ENCODE assay signal across 1 cellular context in genomic region chr3:48587686-48588085, GRCh38.
TF ChIP-seq lines count a peak whose summit lies in the region.

No MANE protein-coding gene starts in this region.

TF ChIP-seq in SK-N-SH treated with all-trans-retinoic acid at 6 μM for 48 hours, 23 proteins besides CTCF, POLR2A, EP300 and RAD21 (continued from another document):
- TF ChIP-seq, protein P1, sequence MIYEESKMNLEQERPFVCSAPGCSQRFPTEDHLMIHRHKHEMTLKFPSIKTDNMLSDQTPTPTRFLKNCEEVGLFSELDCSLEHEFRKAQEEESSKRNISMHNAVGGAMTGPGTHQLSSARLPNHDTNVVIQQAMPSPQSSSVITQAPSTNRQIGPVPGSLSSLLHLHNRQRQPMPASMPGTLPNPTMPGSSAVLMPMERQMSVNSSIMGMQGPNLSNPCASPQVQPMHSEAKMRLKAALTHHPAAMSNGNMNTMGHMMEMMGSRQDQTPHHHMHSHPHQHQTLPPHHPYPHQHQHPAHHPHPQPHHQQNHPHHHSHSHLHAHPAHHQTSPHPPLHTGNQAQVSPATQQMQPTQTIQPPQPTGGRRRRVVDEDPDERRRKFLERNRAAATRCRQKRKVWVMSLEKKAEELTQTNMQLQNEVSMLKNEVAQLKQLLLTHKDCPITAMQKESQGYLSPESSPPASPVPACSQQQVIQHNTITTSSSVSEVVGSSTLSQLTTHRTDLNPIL (CRISPR knock-in tag; IDR thresholded peaks at IDR 0.05; ENCODE audit: low read depth) = no peak
- no peak for TF ChIP-seq CSDC2 (CRISPR knock-in tag; IDR thresholded peaks at IDR 0.05)
- TF ChIP-seq BACH2 (CRISPR knock-in tag; IDR thresholded peaks at IDR 0.05; ENCODE audit: borderline replicate concordance) = no peak
- no peak for TF ChIP-seq ZNF70 (CRISPR knock-in tag; IDR thresholded peaks at IDR 0.05)
- TF ChIP-seq PPARA (CRISPR knock-in tag; IDR thresholded peaks at IDR 0.05; ENCODE audit: borderline replicate concordance) = no peak
- TF ChIP-seq SNAI2 (CRISPR knock-in tag; IDR thresholded peaks at IDR 0.05) = no peak
- TF ChIP-seq TCF4 (CRISPR knock-in tag; IDR thresholded peaks at IDR 0.05; ENCODE audit: borderline replicate concordance) = no peak
- TF ChIP-seq RARB (CRISPR knock-in tag; IDR thresholded peaks at IDR 0.05) = no peak
- TF ChIP-seq, protein P2, sequence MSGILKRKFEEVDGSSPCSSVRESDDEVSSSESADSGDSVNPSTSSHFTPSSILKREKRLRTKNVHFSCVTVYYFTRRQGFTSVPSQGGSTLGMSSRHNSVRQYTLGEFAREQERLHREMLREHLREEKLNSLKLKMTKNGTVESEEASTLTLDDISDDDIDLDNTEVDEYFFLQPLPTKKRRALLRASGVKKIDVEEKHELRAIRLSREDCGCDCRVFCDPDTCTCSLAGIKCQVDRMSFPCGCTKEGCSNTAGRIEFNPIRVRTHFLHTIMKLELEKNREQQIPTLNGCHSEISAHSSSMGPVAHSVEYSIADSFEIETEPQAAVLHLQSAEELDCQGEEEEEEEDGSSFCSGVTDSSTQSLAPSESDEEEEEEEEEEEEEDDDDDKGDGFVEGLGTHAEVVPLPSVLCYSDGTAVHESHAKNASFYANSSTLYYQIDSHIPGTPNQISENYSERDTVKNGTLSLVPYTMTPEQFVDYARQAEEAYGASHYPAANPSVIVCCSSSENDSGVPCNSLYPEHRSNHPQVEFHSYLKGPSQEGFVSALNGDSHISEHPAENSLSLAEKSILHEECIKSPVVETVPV (CRISPR knock-in tag; IDR thresholded peaks at IDR 0.05) = no peak
